8 cellular contexts compared by ENCODE assay signal in genomic region chrX:74293343-74293946, GRCh38. TPM values are rescaled to one million over a fixed set of nuclear protein-coding genes. Genes with fewer than 3 reads are reported as not detected.
A peak's percentile ranks its signal among the peaks of the same experiment; 100 is the strongest.
DNase-seq lines count a peak whose midpoint lies in the region; ATAC-seq and TF ChIP-seq lines count a peak whose summit lies in the region.

No MANE protein-coding gene starts in this region.

- H3K4me3 ChIP-seq in GM12865 (ENCODE audit: low read depth, low read length) (peak overlapping the region; percentile 74), OCI-LY3 (ENCODE audit: low read length) (peak overlapping the region; percentile 100), mucosa of descending colon (no peak overlapping the region)

- intact Hi-C loops in mucosa of descending colon (cut with DNase I, micrococcal nuclease): no loop called here

- TF ChIP-seq CTCF in GM12865 (IDR thresholded peaks at IDR 0.05; ENCODE audit: insufficient read depth, low read depth, low read length, missing control alignments): no peak
- TF ChIP-seq CTCF in OCI-LY3 (IDR thresholded peaks at IDR 0.05; ENCODE audit: low read depth, low read length): no peak
- TF ChIP-seq CTCF in mucosa of descending colon (IDR thresholded peaks at IDR 0.05): no peak

- H3K4me2 ChIP-seq in OCI-LY3 (ENCODE audit: low read length): peak overlapping the region; percentile 100

- H3K79me2 ChIP-seq in OCI-LY3 (ENCODE audit: low read length): peaks cover 38% of the 10 kb centered on the region

- ATAC-seq in mucosa of descending colon (peak; percentile 75), GM19455 (IDR thresholded peaks at IDR 0.05; ENCODE audit: unreplicated experiment) (no peak)

- no peak overlapping the region for H3K27ac ChIP-seq in OCI-LY3 (ENCODE audit: low read length)
- peak overlapping the region; percentile 88 for H3K27ac ChIP-seq in epithelial cell of prostate

- peak overlapping the region; percentile 99 for H3K9ac ChIP-seq in OCI-LY3 (ENCODE audit: low read length)

- peak overlapping the region; percentile 100 for H2AFZ ChIP-seq in OCI-LY3 (ENCODE audit: low read depth, low read length)

- H3K9me3 ChIP-seq in OCI-LY3 (ENCODE audit: insufficient read depth, low read length) (no peaks in the 10 kb centered on the region), mucosa of descending colon (no peaks in the 10 kb centered on the region)

- DNase-seq in GM12865 (ENCODE audit: low read depth) (peak; percentile 75), HuH-7 (ENCODE audit: low spot score) (peak; percentile 72), activated T-cell treated with anti-CD3 and anti-CD28 coated beads for 24 hours (ENCODE audit: low read depth) (peak; percentile 53), epithelial cell of prostate (ENCODE audit: low read depth, low spot score) (no peak), mucosa of descending colon (peak; percentile 75 to 82 (median 81))
- peak; percentile 27 to 41 for DNase-seq in stimulated activated CD8-positive, alpha-beta memory T cell treated with anti-CD3 and anti-CD28 coated beads, Interleukin-2, amount 100 ng/mL, for 1 hour (ENCODE audit: low read depth in 2 of 2)

- H3K4me1 ChIP-seq in OCI-LY3 (ENCODE audit: low read length) (peaks cover 7% of the 10 kb centered on the region), mucosa of descending colon (ENCODE audit: low read depth) (no peaks in the 10 kb centered on the region)

- no peaks in the 10 kb centered on the region for H3K27me3 ChIP-seq in OCI-LY3 (ENCODE audit: low read depth, low read length)

- H4K20me1 ChIP-seq in OCI-LY3 (ENCODE audit: insufficient read depth, low read length): no peaks in the 10 kb centered on the region

- H3K36me3 ChIP-seq in OCI-LY3 (replicated peaks; ENCODE audit: low read depth, low read length) (no peaks in the 10 kb centered on the region), mucosa of descending colon (ENCODE audit: low read depth) (no peaks in the 10 kb centered on the region)

RNA-seq across cellular contexts. Expression of gene ZCCHC13, which starts 10.5 kb away (rescaled TPM):
- not detected for total RNA-seq in mucosa of descending colon
